Comparison of ENCODE assay signal across 12 cellular contexts in genomic region chr12:67940780-67941243, GRCh38. TPM values are rescaled to one million over a fixed set of nuclear protein-coding genes. Genes with fewer than 3 reads are reported as not detected.
DNase-seq lines count a peak whose midpoint lies in the region; ATAC-seq and TF ChIP-seq lines count a peak whose summit lies in the region.
"Had no signal": no experiment of that assay in that cellular context is flagged by ENCODE, and none has a peak within 500 bp of the region (broad histone marks: within the 10 kb centered on the region; RNA-seq: fewer than 3 reads in every experiment).

No MANE protein-coding gene starts in this region.

- H3K4me3 Mint-ChIP-seq in naive thymus-derived CD8-positive, alpha-beta T cell, result no peak overlapping the region
- H3K4me3 Mint-ChIP-seq: activated B cell treated with CpG ODN at 0.5 μM for 24 hours had no signal

- intact Hi-C loops in transverse colon (cut with DNase I; ENCODE audit: low total_unique reads), result loop anchor here (10.0 kb wide), 1 partner anchor 516 kb away; no protein-coding TSS in a partner anchor

- TF ChIP-seq EP300 in transverse colon (IDR thresholded peaks at IDR 0.05; ENCODE audit: low read depth), result no peak

- peaks cover 2 to 10% (median 4%) of the 10 kb centered on the region in 4 donors for H3K4me1 Mint-ChIP-seq in naive thymus-derived CD8-positive, alpha-beta T cell

- H3K9me3 ChIP-seq in transverse colon, result no peaks in the 10 kb centered on the region
- H3K9me3 ChIP-seq: vagina had no signal

- H3K9me3 Mint-ChIP-seq in naive thymus-derived CD8-positive, alpha-beta T cell, result no peaks in the 10 kb centered on the region
- H3K9me3 Mint-ChIP-seq: activated B cell treated with CpG ODN at 0.5 μM for 24 hours had no signal

- H3K27me3 ChIP-seq in transverse colon, result no peaks in the 10 kb centered on the region
- H3K27me3 ChIP-seq: vagina had no signal

- POLR2A ChIA-PET in naive thymus-derived CD8-positive, alpha-beta T cell (lab: Charles Lee), result no interaction called here

- H3K27ac ChIP-seq in transverse colon, result peak overlapping the region in 2 of 4 donors; percentile 6 to 23
- H3K27ac ChIP-seq: vagina had no signal

- WGBS in transverse colon (ENCODE audit: low coverage in 1 of 2), 2 donors, result 27 to 45% methylated on average over 2 to 3 of the region's 3 CpGs

- no peaks in the 10 kb centered on the region for H3K36me3 Mint-ChIP-seq in naive thymus-derived CD8-positive, alpha-beta T cell

- TF ChIP-seq CTCF in cardiac fibroblast (IDR thresholded peaks at IDR 0.05; ENCODE audit: low read depth, low read length), result no peak
- TF ChIP-seq CTCF in transverse colon (IDR thresholded peaks at IDR 0.05), result no peak

- H3K4me1 ChIP-seq in transverse colon, result peaks cover 7 to 25% (median 16%) of the 10 kb centered on the region in 4 donors
- H3K4me1 ChIP-seq: vagina had no signal

- TF ChIP-seq POLR2A in transverse colon (IDR thresholded peaks at IDR 0.05), result no peak

- H3K27ac Mint-ChIP-seq in naive thymus-derived CD8-positive, alpha-beta T cell, result no peak overlapping the region
- H3K27ac Mint-ChIP-seq: activated B cell treated with CpG ODN at 0.5 μM for 24 hours had no signal

- H3K4me3 ChIP-seq in cardiac fibroblast (replicated peaks in 1 of 2; ENCODE audit: low read depth in 2 of 2, low read length in 2 of 2) (no peak overlapping the region), transverse colon (no peak overlapping the region)
- H3K4me3 ChIP-seq: vagina had no signal

- DNase-seq in HT1080 (ENCODE audit: low read depth) (peak; percentile 56), cardiac fibroblast (ENCODE audit: low read depth in 2 of 2) (peak; percentile 13 to 51), kidney tubule cell (ENCODE audit: low spot score) (peak; percentile 74), transverse colon (peak; percentile 11), DMS153 treated with DMSO at 0.1 percent for 48 hours (lab: John Stamatoyannopoulos, UW; ENCODE audit: unreplicated experiment) (no peak)
- DNase-seq in naive thymus-derived CD8-positive, alpha-beta T cell, result no peak
- DNase-seq: activated B cell treated with CpG ODN at 0.5 μM for 24 hours; effector CD8-positive, alpha-beta T cell; NCI-H1417 treated with DMSO at 0.1 percent for 48 hours; posterior cingulate gyrus had no signal

- ATAC-seq in naive thymus-derived CD8-positive, alpha-beta T cell, result no peak
- no peak for ATAC-seq in HG03432 (IDR thresholded peaks at IDR 0.05; ENCODE audit: unreplicated experiment)

- peaks cover 0 to 8% (median 0%) of the 10 kb centered on the region in 5 donors for H3K27me3 Mint-ChIP-seq in naive thymus-derived CD8-positive, alpha-beta T cell

- in situ Hi-C loops in transverse colon (cut with MboI; ENCODE audit: low pct_ligation_motif_present in 1 of 4, low pct_unique_long_range_greater_than_20kb in 1 of 4, low sequenced_read_pairs in 3 of 4), result loop anchor here (5.0 to 25.0 kb wide), 7 partner anchors 279 to 586 kb away; no protein-coding TSS in a partner anchor

- no peaks in the 10 kb centered on the region for H3K36me3 ChIP-seq in transverse colon
- H3K36me3 ChIP-seq: vagina had no signal

RNA-seq across cellular contexts. Expression of gene IFNG-AS1, which starts 48.4 kb away (rescaled TPM):
- total RNA-seq in HT1080 (2014; rRNA removed; shearing (Covaris generic)), result not detected in 2 replicates
- polyA plus RNA-seq in HT1080 (2015; cell fraction: cytosol; rRNA removed), result not detected in 2 replicates
- polyA plus RNA-seq in HT1080 (2015; cell fraction: nucleus; rRNA removed), result not detected in 2 replicates
- total RNA-seq in transverse colon, result 1 to 10 TPM in 1 of 4 donors, under 1 TPM in 1, not detected in 2; 0.68 to 7.1 TPM
- 1 to 10 TPM in 1 of 2 experiments, under 1 TPM in 1; 0.88 to 1.9 TPM for total RNA-seq in naive thymus-derived CD8-positive, alpha-beta T cell
- 1 to 10 TPM; 1.3 to 3.1 (median 3.0) TPM for polyA plus RNA-seq in naive thymus-derived CD8-positive, alpha-beta T cell
- total RNA-seq: vagina had no signal

Comparison
In these comparisons a context has a peak if more than half of its experiments do, and no peak if none do; other contexts are left out.
1. DNase-seq: peak in HT1080 (single experiment), cardiac fibroblast (2 of 2), kidney tubule cell (single experiment) and transverse colon (single experiment); none in naive thymus-derived CD8-positive, alpha-beta T cell (0 of 10) and DMS153 treated with DMSO at 0.1 percent for 48 hours (single experiment).